Comparison of ENCODE assay signal across 23 cellular contexts in the genomic region with DNA sequence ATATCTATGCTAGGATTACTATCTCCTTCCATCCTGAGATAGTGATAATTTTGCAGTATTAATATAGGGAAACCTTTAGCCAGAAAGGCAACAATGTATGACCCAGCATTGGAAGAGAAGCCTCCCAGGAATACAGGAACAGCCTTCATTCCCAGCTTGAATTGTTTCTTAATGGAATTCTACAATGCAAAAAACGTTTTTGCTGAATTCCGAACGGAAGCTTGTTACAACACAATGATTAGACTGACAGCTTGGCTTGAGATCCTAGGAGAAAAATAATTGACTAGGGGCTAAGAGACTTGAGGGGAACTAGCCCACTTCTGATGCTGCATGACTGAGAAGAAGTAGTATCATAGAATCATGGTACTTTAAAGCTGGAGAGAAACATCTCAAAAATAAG.
"Had no signal": no experiment of that assay in that cellular context is flagged by ENCODE, and none has a peak within 500 bp of the region (broad histone marks: within the 10 kb centered on the region; RNA-seq: fewer than 3 reads in every experiment).

No MANE protein-coding gene starts in this region.

- H3K4me3 ChIP-seq: colonic mucosa, coronary artery, dorsolateral prefrontal cortex, esophagus muscularis mucosa, esophagus squamous epithelium, gastrocnemius medialis, gastroesophageal sphincter, heart left ventricle, heart right ventricle had no signal

- H3K4me1 ChIP-seq: colonic mucosa, esophagus muscularis mucosa, esophagus squamous epithelium, foreskin keratinocyte, gastrocnemius medialis, gastroesophageal sphincter, heart left ventricle, heart right ventricle had no signal

- H3K27ac ChIP-seq: colonic mucosa, coronary artery, epithelial cell of prostate, esophagus muscularis mucosa, esophagus squamous epithelium, foreskin keratinocyte, gastrocnemius medialis, gastroesophageal sphincter, heart left ventricle, heart right ventricle had no signal

- H3K36me3 ChIP-seq: colonic mucosa, esophagus muscularis mucosa, esophagus squamous epithelium, gastrocnemius medialis, gastroesophageal sphincter, heart left ventricle, heart right ventricle had no signal

- H3K9me3 ChIP-seq: colonic mucosa, esophagus muscularis mucosa, esophagus squamous epithelium, gastrocnemius medialis, gastroesophageal sphincter, heart left ventricle had no signal

- ATAC-seq: effector memory CD8-positive, alpha-beta T cell; esophagus mucosa; foreskin keratinocyte; gastrocnemius medialis; gastroesophageal sphincter; heart left ventricle; heart right ventricle had no signal

- DNase-seq: colonic mucosa; cortex of kidney; dermis blood vessel endothelial cell; dorsolateral prefrontal cortex; effector CD8-positive, alpha-beta T cell; effector memory CD4-positive, alpha-beta T cell; effector memory CD8-positive, alpha-beta T cell; endodermal cell; erythroblast; esophagus squamous epithelium; foreskin fibroblast; foreskin keratinocyte; foreskin melanocyte; gastrocnemius medialis; glutamatergic neuron; head of caudate nucleus; heart left ventricle; heart right ventricle had no signal

- H3K27me3 ChIP-seq: colonic mucosa, dorsolateral prefrontal cortex, esophagus muscularis mucosa, esophagus squamous epithelium, foreskin keratinocyte, gastrocnemius medialis, gastroesophageal sphincter, heart left ventricle, heart right ventricle had no signal
